14 cellular contexts compared by ENCODE assay signal in genomic region chr6:71181565-71181964, GRCh38.
DNase-seq lines count a peak whose midpoint lies in the region; ATAC-seq and TF ChIP-seq lines count a peak whose summit lies in the region.
"Had no signal": no experiment of that assay in that cellular context is flagged by ENCODE, and none has a peak within 500 bp of the region (broad histone marks: within the 10 kb centered on the region; RNA-seq: fewer than 3 reads in every experiment).

No MANE protein-coding gene starts in this region.

- POLR2A ChIA-PET in MCF 10A (lab: Yijun Ruan, JAX): no interaction called here

- TF ChIP-seq CTCF in AG10803 (conservative IDR thresholded peaks at IDR 0.05; ENCODE audit: low read length) (no peak), MCF 10A (IDR thresholded peaks at IDR 0.05; ENCODE audit: unreplicated experiment) (no peak), kidney epithelial cell (IDR thresholded peaks at IDR 0.05; ENCODE audit: insufficient read depth, low read length, poor library complexity, severe bottlenecking) (no peak), mucosa of descending colon (IDR thresholded peaks at IDR 0.05) (no peak)

- peaks cover 10% of the 10 kb centered on the region for H3K4me1 Mint-ChIP-seq in MCF 10A (ENCODE audit: insufficient read depth, unreplicated experiment)
- no peaks in the 10 kb centered on the region for H3K4me1 Mint-ChIP-seq in activated naive CD4-positive, alpha-beta T cell treated with anti-CD3 and anti-CD28 coated beads for 36 hours (ENCODE audit: low read depth)

- no peak overlapping the region for H3K4me3 ChIP-seq in AG10803 (ENCODE audit: low read length)
- H3K4me3 ChIP-seq in kidney epithelial cell (ENCODE audit: low read depth, low read length): no peak overlapping the region
- no peak overlapping the region for H3K4me3 ChIP-seq in mucosa of descending colon
- H3K4me3 ChIP-seq: gastroesophageal sphincter, thyroid gland had no signal

- CTCF ChIA-PET in MCF 10A (lab: Yijun Ruan, JAX): interaction anchor here (0.6 to 1.2 kb wide), 2 partner anchors 50 to 119 kb away, joined by 3 to 5 read pairs; no protein-coding TSS in a partner anchor
- CTCF ChIA-PET in activated naive CD4-positive, alpha-beta T cell treated with anti-CD3 and anti-CD28 coated beads for 36 hours (lab: Charles Lee): no interaction called here

- BruUV-seq in MCF 10A (replicated peaks; lab: Mats Ljungman, UMichigan): no TSS peak

- intact Hi-C loops in MCF 10A (cut with micrococcal nuclease) (no loop called here), mucosa of descending colon (cut with DNase I, micrococcal nuclease) (no loop called here)
- intact Hi-C loops in activated naive CD4-positive, alpha-beta T cell treated with anti-CD3 and anti-CD28 coated beads for 36 hours (cut with micrococcal nuclease): no loop called here

- no peaks in the 10 kb centered on the region for H3K36me3 Mint-ChIP-seq in MCF 10A (ENCODE audit: insufficient read depth, unreplicated experiment)
- H3K36me3 Mint-ChIP-seq in activated naive CD4-positive, alpha-beta T cell treated with anti-CD3 and anti-CD28 coated beads for 36 hours (ENCODE audit: low read depth): no peaks in the 10 kb centered on the region
- H3K36me3 Mint-ChIP-seq: CD8-positive, alpha-beta T cell; natural killer cell treated with Interleukin-12 subunit alpha and Interleukin-12 subunit beta and Interleukin-15 and Interleukin-18, amount 100 ng/mL, for 72 hours had no signal

- H3K27ac Mint-ChIP-seq in MCF 10A (ENCODE audit: low read depth, unreplicated experiment): no peak overlapping the region
- no peak overlapping the region for H3K27ac Mint-ChIP-seq in activated naive CD4-positive, alpha-beta T cell treated with anti-CD3 and anti-CD28 coated beads for 36 hours
- H3K27ac Mint-ChIP-seq: CD8-positive, alpha-beta T cell; natural killer cell treated with Interleukin-12 subunit alpha and Interleukin-12 subunit beta and Interleukin-15 and Interleukin-18, amount 100 ng/mL, for 72 hours had no signal

- DNase-seq in AG10803 (ENCODE audit: low read depth): peak; percentile 94
- peak; percentile 90 for DNase-seq in HT1080 (ENCODE audit: low read depth)
- DNase-seq in MCF 10A (ENCODE audit: unreplicated experiment): peak; percentile 76
- DNase-seq in kidney epithelial cell (ENCODE audit: low read depth): peak; percentile 77
- DNase-seq in activated naive CD4-positive, alpha-beta T cell treated with anti-CD3 and anti-CD28 coated beads for 36 hours: no peak
- DNase-seq in NCI-H510A (lab: John Stamatoyannopoulos, UW): no peak
- no peak for DNase-seq in stimulated activated CD4-positive, alpha-beta T cell treated with anti-CD3 and anti-CD28 coated beads, Interleukin-12 subunit alpha, Interleukin-12 subunit beta, amount 100 ng/mL, for 4 hours
- no peak for DNase-seq in mucosa of descending colon
- DNase-seq: aorta; CD8-positive, alpha-beta T cell; NCI-H1930; thyroid gland had no signal

- H3K36me3 ChIP-seq in kidney epithelial cell (ENCODE audit: control insufficient read depth, insufficient read depth, low read length) (no peaks in the 10 kb centered on the region), mucosa of descending colon (ENCODE audit: low read depth) (no peaks in the 10 kb centered on the region)
- H3K36me3 ChIP-seq: gastroesophageal sphincter, thyroid gland had no signal

- no peak for ATAC-seq in mucosa of descending colon
- ATAC-seq: CD8-positive, alpha-beta T cell; gastroesophageal sphincter had no signal

- H3K9me3 Mint-ChIP-seq in MCF 10A (ENCODE audit: unreplicated experiment): no peaks in the 10 kb centered on the region
- no peaks in the 10 kb centered on the region for H3K9me3 Mint-ChIP-seq in activated naive CD4-positive, alpha-beta T cell treated with anti-CD3 and anti-CD28 coated beads for 36 hours
- H3K9me3 Mint-ChIP-seq: CD8-positive, alpha-beta T cell; natural killer cell treated with Interleukin-12 subunit alpha and Interleukin-12 subunit beta and Interleukin-15 and Interleukin-18, amount 100 ng/mL, for 72 hours had no signal

- no peak overlapping the region for H3K4me3 Mint-ChIP-seq in MCF 10A (ENCODE audit: unreplicated experiment)
- H3K4me3 Mint-ChIP-seq in activated naive CD4-positive, alpha-beta T cell treated with anti-CD3 and anti-CD28 coated beads for 36 hours: no peak overlapping the region
- H3K4me3 Mint-ChIP-seq: CD8-positive, alpha-beta T cell; natural killer cell treated with Interleukin-12 subunit alpha and Interleukin-12 subunit beta and Interleukin-15 and Interleukin-18, amount 100 ng/mL, for 72 hours had no signal

- no peaks in the 10 kb centered on the region for H3K4me1 ChIP-seq in mucosa of descending colon (ENCODE audit: low read depth)
- H3K4me1 ChIP-seq: gastroesophageal sphincter, thyroid gland had no signal

- no peaks in the 10 kb centered on the region for H3K9me3 ChIP-seq in mucosa of descending colon
- H3K9me3 ChIP-seq: gastroesophageal sphincter, thyroid gland had no signal

- H3K27me3 Mint-ChIP-seq in MCF 10A (ENCODE audit: insufficient read depth, unreplicated experiment): no peaks in the 10 kb centered on the region
- peaks cover 28% of the 10 kb centered on the region for H3K27me3 Mint-ChIP-seq in activated naive CD4-positive, alpha-beta T cell treated with anti-CD3 and anti-CD28 coated beads for 36 hours (ENCODE audit: low read depth)

- no peaks in the 10 kb centered on the region for H3K27me3 ChIP-seq in kidney epithelial cell (ENCODE audit: control insufficient read depth, insufficient read depth, low read length)
- H3K27me3 ChIP-seq: gastroesophageal sphincter, thyroid gland had no signal

Comparison
In these comparisons a context has a peak if more than half of its experiments do, and no peak if none do; other contexts are left out.
1. DNase-seq: peak in AG10803 (single experiment), HT1080 (single experiment), MCF 10A (single experiment) and kidney epithelial cell (single experiment); none in activated naive CD4-positive, alpha-beta T cell treated with anti-CD3 and anti-CD28 coated beads for 36 hours (single experiment), NCI-H510A (single experiment), stimulated activated CD4-positive, alpha-beta T cell treated with anti-CD3 and anti-CD28 coated beads, Interleukin-12 subunit alpha, Interleukin-12 subunit beta, amount 100 ng/mL, for 4 hours (single experiment) and mucosa of descending colon (0 of 3).